Comparison of ENCODE assay signal across 9 cellular contexts in the genomic region with DNA sequence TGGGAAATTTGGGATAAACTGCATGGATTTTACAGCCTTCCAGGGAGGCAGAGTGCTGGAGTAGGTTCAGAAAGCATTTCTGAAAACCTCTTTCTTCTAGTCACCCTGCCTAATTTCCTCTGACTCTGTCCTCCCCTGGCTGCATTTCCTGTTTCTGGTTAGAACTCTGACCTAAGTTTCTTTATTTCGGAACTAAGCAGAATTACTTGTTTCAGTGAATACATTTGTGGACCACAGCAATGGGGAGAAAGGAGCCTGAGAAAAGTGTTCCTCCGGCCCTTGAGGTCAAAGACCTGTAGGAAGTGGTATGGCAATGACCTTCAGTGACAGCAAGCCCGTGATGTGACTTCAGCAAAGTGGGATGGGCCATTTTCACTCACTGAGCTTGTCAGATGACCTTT.
A peak's percentile ranks its signal among the peaks of the same experiment; 100 is the strongest.
DNase-seq lines count a peak whose midpoint lies in the region; ATAC-seq and TF ChIP-seq lines count a peak whose summit lies in the region.
"Had no signal": no experiment of that assay in that cellular context is flagged by ENCODE, and none has a peak within 500 bp of the region (broad histone marks: within the 10 kb centered on the region; RNA-seq: fewer than 3 reads in every experiment).

No MANE protein-coding gene starts in this region.

- peaks cover 37% of the 10 kb centered on the region for H3K4me1 ChIP-seq in CD4-positive, alpha-beta memory T cell (ENCODE audit: insufficient read depth, low read length)

- intact Hi-C loops in CD4-positive, alpha-beta memory T cell (cut with micrococcal nuclease), result loop anchor here (10.0 kb wide), 1 partner anchor 238 kb away; no protein-coding TSS in a partner anchor

- H3K36me3 Mint-ChIP-seq in CD4-positive, alpha-beta memory T cell, result no peaks in the 10 kb centered on the region
- H3K36me3 Mint-ChIP-seq in chondrocyte (ENCODE audit: low read depth), result no peaks in the 10 kb centered on the region

- H3K27ac Mint-ChIP-seq in CD4-positive, alpha-beta memory T cell, result peak overlapping the region in 5 of 7 donors; percentile 8 to 77 (median 23)
- H3K27ac Mint-ChIP-seq in chondrocyte (ENCODE audit: unreplicated experiment), result peak overlapping the region; percentile 55

- no peak overlapping the region for H3K27ac ChIP-seq in CD4-positive, alpha-beta memory T cell (ENCODE audit: low read depth, low read length)

- H3K9me3 Mint-ChIP-seq in CD4-positive, alpha-beta memory T cell, result peaks cover 0 to 2% (median 0%) of the 10 kb centered on the region in 8 donors
- H3K9me3 Mint-ChIP-seq in chondrocyte (ENCODE audit: low read depth), result peaks cover 5% of the 10 kb centered on the region

- H3K4me3 Mint-ChIP-seq in CD4-positive, alpha-beta memory T cell, result peak overlapping the region; percentile 7 to 78 (median 37)
- H3K4me3 Mint-ChIP-seq in chondrocyte (ENCODE audit: unreplicated experiment), result no peak overlapping the region

- no peaks in the 10 kb centered on the region for H3K9me3 ChIP-seq in CD4-positive, alpha-beta memory T cell (ENCODE audit: control insufficient read depth in 1 of 2, low read length in 2 of 2)

- peak overlapping the region in 1 of 2 donors; percentile 11 for H3K4me3 ChIP-seq in CD4-positive, alpha-beta memory T cell (ENCODE audit: low read length in 2 of 2)

- POLR2A ChIA-PET in CD4-positive, alpha-beta memory T cell (lab: Charles Lee; ENCODE audit: partially characterized antibody), result interaction anchor here (0.9 to 1.1 kb wide), 2 partner anchors 179 to 287 kb away, joined by 3 to 4 read pairs; no protein-coding TSS in a partner anchor
- POLR2A ChIA-PET in HEK293T (lab: Yijun Ruan, JAX), result interaction anchor here (0.7 kb wide), 1 partner anchor 15 kb away, joined by 3 read pairs; no protein-coding TSS in a partner anchor

- peak in 4 of 5 donors; percentile 14 to 48 (median 30) for DNase-seq in CD4-positive, alpha-beta memory T cell
- DNase-seq in M059J (ENCODE audit: low read depth) (peak; percentile 63), chondrocyte (ENCODE audit: low spot score) (no peak), ureter (ENCODE audit: low spot score) (no peak), putamen (ENCODE audit: low spot score) (no peak), HEK293T (ENCODE audit: extremely low spot score) (no peak)
- DNase-seq: left cardiac atrium had no signal

- CTCF ChIA-PET in CD4-positive, alpha-beta memory T cell (lab: Charles Lee; ENCODE audit: partially characterized antibody), result interaction anchor here (3.7 kb wide), 1 partner anchor 171 kb away, joined by 11 read pairs; no protein-coding TSS in a partner anchor
- CTCF ChIA-PET in HEK293T (lab: Yijun Ruan, JAX), result no interaction called here

- H3K27me3 Mint-ChIP-seq in CD4-positive, alpha-beta memory T cell, result no peaks in the 10 kb centered on the region
- H3K27me3 Mint-ChIP-seq in chondrocyte (ENCODE audit: low read depth), result no peaks in the 10 kb centered on the region

- TF ChIP-seq CTCF in chondrocyte (IDR thresholded peaks at IDR 0.05), result no peak

- H3K36me3 ChIP-seq in CD4-positive, alpha-beta memory T cell (ENCODE audit: insufficient read depth, low read length), result no peaks in the 10 kb centered on the region

- ATAC-seq in GM19438 (IDR thresholded peaks at IDR 0.05; ENCODE audit: low read depth, unreplicated experiment), result peak; percentile 57
- ATAC-seq in GM19397 (IDR thresholded peaks at IDR 0.05; ENCODE audit: unreplicated experiment), result no peak

- H3K27me3 ChIP-seq in CD4-positive, alpha-beta memory T cell (ENCODE audit: insufficient read depth, low read length), result no peaks in the 10 kb centered on the region

- peaks cover 27 to 46% (median 36%) of the 10 kb centered on the region in 4 donors for H3K4me1 Mint-ChIP-seq in CD4-positive, alpha-beta memory T cell
- H3K4me1 Mint-ChIP-seq in chondrocyte (ENCODE audit: low read depth), result peaks cover 65% of the 10 kb centered on the region

TF ChIP-seq in HEK293T, 16 proteins besides CTCF, POLR2A, EP300 and RAD21:
- TF ChIP-seq TARDBP (IDR thresholded peaks at IDR 0.05), result no peak
- no peak for TF ChIP-seq HDGF (IDR thresholded peaks at IDR 0.05; ENCODE audit: borderline replicate concordance)
- no peak for TF ChIP-seq SUZ12 (IDR thresholded peaks at IDR 0.05)
- no peak for TF ChIP-seq FOXM1 (IDR thresholded peaks at IDR 0.05; ENCODE audit: borderline replicate concordance)
- no peak for TF ChIP-seq LEF1 (IDR thresholded peaks at IDR 0.05; ENCODE audit: borderline replicate concordance)
- no peak for TF ChIP-seq NFRKB (IDR thresholded peaks at IDR 0.05)
- no peak for TF ChIP-seq ARNT (IDR thresholded peaks at IDR 0.05)
- no peak for TF ChIP-seq FOXA1 (IDR thresholded peaks at IDR 0.05)
- TF ChIP-seq SP1 (IDR thresholded peaks at IDR 0.05), result no peak
- TF ChIP-seq ELF4 (IDR thresholded peaks at IDR 0.05), result no peak
- TF ChIP-seq BHLHE40 (IDR thresholded peaks at IDR 0.05; ENCODE audit: borderline replicate concordance), result no peak
- TF ChIP-seq ZNF384 (IDR thresholded peaks at IDR 0.05), result no peak

Comparison
In these comparisons a context has a peak if more than half of its experiments do, and no peak if none do; other contexts are left out.
1. DNase-seq: peak in CD4-positive, alpha-beta memory T cell (4 of 5) and M059J (single experiment); none in chondrocyte (single experiment), ureter (single experiment), putamen (single experiment) and HEK293T (single experiment).